Comparison of ENCODE assay signal across 1 cellular context in the genomic region with DNA sequence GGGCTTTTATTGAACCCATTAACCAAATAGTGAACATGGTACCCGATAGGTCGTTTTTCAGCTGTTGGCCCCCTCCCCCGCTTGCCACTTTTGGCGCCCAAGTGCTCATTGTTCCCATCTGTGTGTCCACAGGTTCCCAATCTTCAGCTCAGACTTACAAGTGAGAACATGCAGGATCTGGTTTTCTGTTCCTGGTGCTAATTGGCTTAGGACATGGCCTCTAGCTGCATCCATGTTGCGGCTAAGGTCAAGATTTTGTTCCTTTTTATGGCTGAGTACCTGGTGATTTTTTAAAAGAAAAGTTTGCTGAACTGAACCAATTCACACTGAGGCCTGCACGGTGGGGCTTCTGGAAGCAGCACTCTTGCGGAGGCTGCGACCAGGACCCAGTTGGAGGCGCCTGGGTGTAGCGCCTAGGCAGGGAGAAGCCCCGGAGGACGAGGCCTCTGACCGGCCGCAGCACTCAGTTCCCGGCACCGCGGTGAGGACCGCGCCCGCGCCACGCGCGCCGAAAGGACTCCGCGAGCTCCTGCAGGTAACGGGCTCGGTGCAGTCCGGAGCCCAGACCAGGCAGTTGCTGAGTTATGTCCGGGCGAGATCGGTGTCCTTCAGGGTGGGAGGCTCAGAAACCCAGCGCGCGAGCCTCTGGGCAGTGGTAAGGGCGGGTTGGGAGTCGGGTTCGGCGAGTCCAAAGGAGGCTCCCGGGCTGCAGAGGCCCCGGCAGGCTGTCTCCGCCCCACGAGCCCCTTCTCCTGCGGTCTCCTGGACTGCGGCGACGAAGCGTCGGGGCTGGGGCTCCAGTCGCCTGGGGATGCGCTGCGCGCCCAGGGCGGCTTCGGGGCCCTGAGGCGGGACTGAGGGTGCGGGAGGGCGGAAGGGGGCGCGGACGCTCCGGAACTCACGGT.
A peak's percentile ranks its signal among the peaks of the same experiment; 100 is the strongest.
TF ChIP-seq lines count a peak whose summit lies in the region.

No MANE protein-coding gene starts in this region.

TF ChIP-seq in H1, 55 proteins besides CTCF, POLR2A, EP300 and RAD21:
- TF ChIP-seq CBX5 (IDR thresholded peaks at IDR 0.05; ENCODE audit: low read depth, low read length), result no peak
- peak; percentile 64 for TF ChIP-seq SUZ12 (IDR thresholded peaks at IDR 0.05; ENCODE audit: low read length)
- peak; percentile 30; the same call in 1 of the 2 replicates for TF ChIP-seq BACH1 (IDR thresholded peaks at IDR 0.05; ENCODE audit: low read length)
- TF ChIP-seq ASH2L (IDR thresholded peaks at IDR 0.05; ENCODE audit: low read length), result peak; percentile 31
- peak; percentile 52 for TF ChIP-seq KDM4A (IDR thresholded peaks at IDR 0.05; ENCODE audit: low read depth, low read length, severe bottlenecking)
- no peak for TF ChIP-seq CEBPB (IDR thresholded peaks at IDR 0.05; ENCODE audit: low read depth, low read length)
- TF ChIP-seq RBBP5 (IDR thresholded peaks at IDR 0.05; ENCODE audit: borderline replicate concordance, low read depth, low read length), result 0 out of 2 replicates have a peak, but pooled peaks have one; percentile 32
- peak; percentile 51 for TF ChIP-seq EZH2 (IDR thresholded peaks at IDR 0.05; ENCODE audit: low read depth, low read length, severe bottlenecking)
- peak; percentile 42 for TF ChIP-seq PHF8 (conservative IDR thresholded peaks at IDR 0.05; ENCODE audit: low read depth, low read length)
- TF ChIP-seq CTBP2 (IDR thresholded peaks at IDR 0.05; ENCODE audit: borderline replicate concordance, insufficient read depth, insufficient read length, low read length), result no peak
- TF ChIP-seq SIX5 (IDR thresholded peaks at IDR 0.05; ENCODE audit: low read depth, low read length), result no peak
- peak; percentile 17; the same call in 1 of the 2 replicates for TF ChIP-seq TBP (IDR thresholded peaks at IDR 0.05; ENCODE audit: low read depth, low read length)
- no peak for TF ChIP-seq KDM5A (IDR thresholded peaks at IDR 0.05; ENCODE audit: low read length)
- TF ChIP-seq, protein P1, sequence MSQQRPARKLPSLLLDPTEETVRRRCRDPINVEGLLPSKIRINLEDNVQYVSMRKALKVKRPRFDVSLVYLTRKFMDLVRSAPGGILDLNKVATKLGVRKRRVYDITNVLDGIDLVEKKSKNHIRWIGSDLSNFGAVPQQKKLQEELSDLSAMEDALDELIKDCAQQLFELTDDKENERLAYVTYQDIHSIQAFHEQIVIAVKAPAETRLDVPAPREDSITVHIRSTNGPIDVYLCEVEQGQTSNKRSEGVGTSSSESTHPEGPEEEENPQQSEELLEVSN (IDR thresholded peaks at IDR 0.05), result peak; percentile 67
- no peak for TF ChIP-seq HDAC2 (IDR thresholded peaks at IDR 0.05; ENCODE audit: borderline replicate concordance in 1 of 2, low read depth in 2 of 2, low read length in 2 of 2)
- TF ChIP-seq SRF (IDR thresholded peaks at IDR 0.05; ENCODE audit: low read depth, low read length), result no peak
- no peak for TF ChIP-seq FOSL1 (IDR thresholded peaks at IDR 0.05; ENCODE audit: insufficient read depth, low read depth, low read length)
- no peak for TF ChIP-seq RNF2 (IDR thresholded peaks at IDR 0.05; ENCODE audit: borderline replicate concordance, low read depth, low read length, missing control alignments, poor library complexity, severe bottlenecking)
- no peak for TF ChIP-seq BRCA1 (IDR thresholded peaks at IDR 0.05; ENCODE audit: low read depth, low read length)
- TF ChIP-seq NANOG (IDR thresholded peaks at IDR 0.05; ENCODE audit: insufficient read depth, low read depth, low read length, poor library complexity, severe bottlenecking), result no peak
- no peak for TF ChIP-seq ZNF274 (IDR thresholded peaks at IDR 0.05; ENCODE audit: borderline replicate concordance, extremely low read depth, low read length)
- 0 out of 4 replicates have a peak, but pooled peaks of 1 of the 2 experiments have one; percentile 41 for TF ChIP-seq SIN3A (conservative IDR thresholded peaks at IDR 0.05 in 1 of 2, IDR thresholded peaks at IDR 0.05 in 1 of 2; ENCODE audit: low read depth in 1 of 2, low read length in 2 of 2)
- no peak for TF ChIP-seq POU5F1 (IDR thresholded peaks at IDR 0.05; ENCODE audit: low read depth, low read length)
- TF ChIP-seq, protein P2, sequence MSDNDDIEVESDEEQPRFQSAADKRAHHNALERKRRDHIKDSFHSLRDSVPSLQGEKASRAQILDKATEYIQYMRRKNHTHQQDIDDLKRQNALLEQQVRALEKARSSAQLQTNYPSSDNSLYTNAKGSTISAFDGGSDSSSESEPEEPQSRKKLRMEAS (IDR thresholded peaks at IDR 0.05), result peak; percentile 61
- TF ChIP-seq, protein P3, sequence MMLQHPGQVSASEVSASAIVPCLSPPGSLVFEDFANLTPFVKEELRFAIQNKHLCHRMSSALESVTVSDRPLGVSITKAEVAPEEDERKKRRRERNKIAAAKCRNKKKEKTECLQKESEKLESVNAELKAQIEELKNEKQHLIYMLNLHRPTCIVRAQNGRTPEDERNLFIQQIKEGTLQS (IDR thresholded peaks at IDR 0.05; ENCODE audit: insufficient read depth, low read depth, low read length), result no peak
- TF ChIP-seq RXRA (IDR thresholded peaks at IDR 0.05; ENCODE audit: insufficient read depth, low read depth, low read length), result no peak
